12 cellular contexts compared by ENCODE assay signal in genomic region chr1:109467301-109467777, GRCh38. TPM values are rescaled to one million over a fixed set of nuclear protein-coding genes. Genes with fewer than 3 reads are reported as not detected.
DNase-seq lines count a peak whose midpoint lies in the region; ATAC-seq, FAIRE-seq and TF ChIP-seq lines count a peak whose summit lies in the region.
"Had no signal": no experiment of that assay in that cellular context is flagged by ENCODE, and none has a peak within 500 bp of the region (broad histone marks: within the 10 kb centered on the region; RNA-seq: fewer than 3 reads in every experiment).

No MANE protein-coding gene starts in this region.

- H3K9me3 Mint-ChIP-seq in IgD-negative memory B cell, result no peaks in the 10 kb centered on the region
- H3K9me3 Mint-ChIP-seq: activated CD4-positive, alpha-beta memory T cell treated with anti-CD3 and anti-CD28 coated beads for 36 hours had no signal

- no peak for TF ChIP-seq EP300 in ovary (IDR thresholded peaks at IDR 0.05)

- FAIRE-seq in urothelium cell line (lab: Jason Lieb, UNC), result no peak
- FAIRE-seq: colon had no signal

- H3K4me1 ChIP-seq in left ventricle myocardium inferior (peaks cover 37% of the 10 kb centered on the region), ovary (ENCODE audit: insufficient read depth) (no peaks in the 10 kb centered on the region)

- H3K27me3 Mint-ChIP-seq in IgD-negative memory B cell, result peaks cover 40% of the 10 kb centered on the region

- H3K9me3 ChIP-seq in left ventricle myocardium inferior (replicated peaks) (no peaks in the 10 kb centered on the region), ovary (no peaks in the 10 kb centered on the region)

- H3K27me3 ChIP-seq in left ventricle myocardium inferior (ENCODE audit: low read depth), result peaks cover 76% of the 10 kb centered on the region
- no peaks in the 10 kb centered on the region for H3K27me3 ChIP-seq in ovary

- peaks cover 0 to 12% (median 0%) of the 10 kb centered on the region in 3 donors for H3K4me1 Mint-ChIP-seq in IgD-negative memory B cell

- H3K27ac Mint-ChIP-seq in IgD-negative memory B cell, result no peak overlapping the region
- H3K27ac Mint-ChIP-seq: activated CD4-positive, alpha-beta memory T cell treated with anti-CD3 and anti-CD28 coated beads for 36 hours had no signal

- 21 to 34% (median 27%) methylated on average over 22 to 23 of the region's 23 CpGs for WGBS in ovary, 3 donors

- H3K4me3 Mint-ChIP-seq in IgD-negative memory B cell, result peak overlapping the region in 3 of 4 donors; percentile 41 to 66 (median 51)

- intact Hi-C loops in left ventricle myocardium inferior (cut with micrococcal nuclease), result no loop called here
- intact Hi-C loops in ovary (cut with DNase I), result no loop called here

- no peak for ATAC-seq in HG03432 (IDR thresholded peaks at IDR 0.05; ENCODE audit: unreplicated experiment)

- POLR2A ChIA-PET in AG04449 (lab: Yijun Ruan, JAX), result no interaction called here

- TF ChIP-seq CTCF in AG04449 (IDR thresholded peaks at IDR 0.05; ENCODE audit: insufficient read depth, low read length, missing control alignments) (no peak), left ventricle myocardium inferior (IDR thresholded peaks at IDR 0.05; ENCODE audit: borderline replicate concordance) (no peak), ovary (IDR thresholded peaks at IDR 0.05) (no peak)

- no peak for TF ChIP-seq POLR2A in ovary (IDR thresholded peaks at IDR 0.05)

- DNase-seq in AG04449 (ENCODE audit: low read depth, low spot score) (no peak), left ventricle myocardium inferior (no peak), ovary (no peak), D341Med (ENCODE audit: low spot score) (no peak), urothelium cell line (ENCODE audit: low spot score) (no peak), SHP77 (lab: John Stamatoyannopoulos, UW) (no peak)
- DNase-seq: activated CD4-positive, alpha-beta memory T cell treated with anti-CD3 and anti-CD28 coated beads for 36 hours; COR-L47 had no signal

- H3K27ac ChIP-seq in left ventricle myocardium inferior (replicated peaks) (peak overlapping the region; percentile 91), ovary (no peak overlapping the region)

- H3K4me3 ChIP-seq in AG04449 (ENCODE audit: low read depth, low read length), result peak overlapping the region; percentile 6; the same call in 1 of the 2 replicates
- H3K4me3 ChIP-seq in left ventricle myocardium inferior, result peak overlapping the region; percentile 84
- peak overlapping the region; percentile 70 for H3K4me3 ChIP-seq in ovary

- CTCF ChIA-PET in AG04449 (lab: Yijun Ruan, JAX), result interaction anchor here (1.3 to 2.9 kb wide), 4 partner anchors 12 to 203 kb away, joined by 3 to 8 read pairs (median 6); partner anchors contain the start of gene ATXN7L2

- H3K36me3 Mint-ChIP-seq in IgD-negative memory B cell, result no peaks in the 10 kb centered on the region
- H3K36me3 Mint-ChIP-seq: activated CD4-positive, alpha-beta memory T cell treated with anti-CD3 and anti-CD28 coated beads for 36 hours had no signal

- H3K36me3 ChIP-seq in left ventricle myocardium inferior (no peaks in the 10 kb centered on the region), ovary (no peaks in the 10 kb centered on the region)

RNA-seq across cellular contexts. Expression of gene SYPL2, which starts 1.0 kb away (rescaled TPM):
- polyA plus RNA-seq in IgD-negative memory B cell (not detected), ovary (1 to 10 TPM in 1 of 2 donors, under 1 TPM in 1; 0.81 to 5.1 TPM)
- total RNA-seq in left ventricle myocardium inferior (25.3 TPM), ovary (1 to 10 TPM in 6 of 7 donors, under 1 TPM in 1; 0.31 to 4.4 (median 2.4) TPM)
- total RNA-seq: activated CD4-positive, alpha-beta memory T cell treated with anti-CD3 and anti-CD28 coated beads for 36 hours; OCI-LY7 had no signal

RNA-seq across cellular contexts. Expression of gene ATXN7L2, which starts 16.4 kb away (rescaled TPM):
- 7.3 TPM for polyA plus RNA-seq in IgD-negative memory B cell
- total RNA-seq in left ventricle myocardium inferior, result 2.1 TPM
- total RNA-seq in ovary, result 1 to 10 TPM; 3.6 to 8.8 (median 6.7) TPM
- 1 to 10 TPM in 1 of 2 donors, under 1 TPM in 1; 0.98 to 6.5 TPM for polyA plus RNA-seq in ovary

RNA-seq across cellular contexts. Expression of gene CYB561D1, which starts 26.6 kb away (rescaled TPM):
- polyA plus RNA-seq in IgD-negative memory B cell, result 8.6 TPM
- 4.6 TPM for total RNA-seq in left ventricle myocardium inferior
- total RNA-seq in ovary, result 10 to 100 TPM in 2 of 7 donors, 1 to 10 TPM in 5; 3.8 to 11.7 (median 9.3) TPM
- polyA plus RNA-seq in ovary, result 10 to 100 TPM in 1 of 2 donors, 1 to 10 TPM in 1; 4.8 to 10.3 TPM

RNA-seq across cellular contexts. Expression of gene PSMA5, which starts 41.1 kb away (rescaled TPM):
- 77.1 TPM for polyA plus RNA-seq in IgD-negative memory B cell
- total RNA-seq in left ventricle myocardium inferior, result 49.9 TPM
- total RNA-seq in ovary, result 10 to 100 TPM; 19.4 to 52.0 (median 42.2) TPM
- polyA plus RNA-seq in ovary, result 10 to 100 TPM; 37.7 to 38.1 TPM

RNA-seq across cellular contexts. Expression of gene AMIGO1, which starts 42.2 kb away (rescaled TPM):
- polyA plus RNA-seq in IgD-negative memory B cell (0.88 TPM), ovary (10 to 100 TPM in 1 of 2 donors, 1 to 10 TPM in 1; 6.3 to 18.0 TPM)
- total RNA-seq in left ventricle myocardium inferior (19.4 TPM), ovary (10 to 100 TPM in 5 of 7 donors, 1 to 10 TPM in 2; 7.4 to 16.1 (median 10.8) TPM)

Comparison
In these comparisons a context has a peak if more than half of its experiments do, and no peak if none do; other contexts are left out.
1. H3K4me3 ChIP-seq: peak in every context shown above with its lines; median percentile 84 in left ventricle myocardium inferior; 70 in ovary; 6 in AG04449.